9 cellular contexts compared by ENCODE assay signal in genomic region chr1:27522860-27523665, GRCh38. TPM values are rescaled to one million over a fixed set of nuclear protein-coding genes. Genes with fewer than 3 reads are reported as not detected.
A peak's percentile ranks its signal among the peaks of the same experiment; 100 is the strongest.
DNase-seq lines count a peak whose midpoint lies in the region; ATAC-seq and TF ChIP-seq lines count a peak whose summit lies in the region.
"Had no signal": no experiment of that assay in that cellular context is flagged by ENCODE, and none has a peak within 500 bp of the region (broad histone marks: within the 10 kb centered on the region; RNA-seq: fewer than 3 reads in every experiment).

No MANE protein-coding gene starts in this region.

- H3K79me2 ChIP-seq in DND-41 (ENCODE audit: insufficient read depth, low read length) (no peaks in the 10 kb centered on the region), smooth muscle cell (ENCODE audit: low read depth) (no peaks in the 10 kb centered on the region)

- H3K9me3 ChIP-seq in DND-41 (ENCODE audit: insufficient read depth, low read length, severe bottlenecking) (no peaks in the 10 kb centered on the region), smooth muscle cell (replicated peaks; ENCODE audit: low read depth) (no peaks in the 10 kb centered on the region)

- WGBS in smooth muscle cell (ENCODE audit: low lambda C conversion rate) = 28% methylated on average over 14 of the region's 14 CpGs

- H3K4me3 ChIP-seq in DND-41 (ENCODE audit: low read depth in 1 of 2, low read length in 2 of 2) (no peak overlapping the region), smooth muscle cell (no peak overlapping the region)

- no peak for DNase-seq in DND-41
- DNase-seq in NCI-H510A treated with DMSO at 0.1 percent for 48 hours (lab: John Stamatoyannopoulos, UW) = peak; percentile 62
- DNase-seq in activated T-cell treated with anti-CD3 and anti-CD28 coated beads, Interleukin-2, amount 50 U/mL, for 72 hours = peak; percentile 71 to 78
- no peak for DNase-seq in foreskin keratinocyte
- no peak for DNase-seq in smooth muscle cell (lab: John Stamatoyannopoulos, UW; ENCODE audit: unreplicated experiment)
- no peak for DNase-seq in HT-29 (ENCODE audit: low spot score)
- DNase-seq in amniotic stem cell (lab: John Stamatoyannopoulos, UW) = no peak

- peaks cover 26% of the 10 kb centered on the region for H3F3A ChIP-seq in smooth muscle cell (ENCODE audit: low read depth)

- H3K27me3 ChIP-seq in DND-41 (ENCODE audit: insufficient read depth, low read length, poor library complexity) (no peaks in the 10 kb centered on the region), foreskin keratinocyte (no peaks in the 10 kb centered on the region), smooth muscle cell (ENCODE audit: low read depth) (no peaks in the 10 kb centered on the region)

- H3K27me3 Mint-ChIP-seq in activated T-cell treated with anti-CD3 and anti-CD28 coated beads, Interleukin-2, amount 50 U/mL, for 72 hours (ENCODE audit: low read depth) = no peaks in the 10 kb centered on the region

- H3K27ac ChIP-seq in DND-41 (ENCODE audit: low read length) (no peak overlapping the region), foreskin keratinocyte (peak overlapping the region; percentile 35), smooth muscle cell (ENCODE audit: low read depth) (peak overlapping the region; percentile 13)
- H3K27ac ChIP-seq: KMS-11 had no signal

- H3K4me1 Mint-ChIP-seq in activated T-cell treated with anti-CD3 and anti-CD28 coated beads, Interleukin-2, amount 50 U/mL, for 72 hours (ENCODE audit: low read depth) = peaks cover 86% of the 10 kb centered on the region

- H3K9me3 Mint-ChIP-seq in activated T-cell treated with anti-CD3 and anti-CD28 coated beads, Interleukin-2, amount 50 U/mL, for 72 hours = no peaks in the 10 kb centered on the region

- H4K20me1 ChIP-seq in DND-41 (ENCODE audit: insufficient read depth, low read length) (no peaks in the 10 kb centered on the region), smooth muscle cell (ENCODE audit: low read depth) (no peaks in the 10 kb centered on the region)

- TF ChIP-seq CTCF in DND-41 (IDR thresholded peaks at IDR 0.05; ENCODE audit: borderline replicate concordance, extremely low read depth, low read length, poor library complexity, severe bottlenecking) (peak; percentile 35), foreskin keratinocyte (conservative IDR thresholded peaks at IDR 0.05) (peak; percentile 37), smooth muscle cell (IDR thresholded peaks at IDR 0.05; ENCODE audit: borderline replicate concordance, insufficient read depth, poor library complexity, severe bottlenecking) (peak; percentile 19)

- H2AFZ ChIP-seq in DND-41 (ENCODE audit: low read depth, low read length) (no peak overlapping the region), smooth muscle cell (ENCODE audit: low read depth) (no peak overlapping the region)

- peaks cover 0 to 2% of the 10 kb centered on the region in 2 donors for H3K36me3 Mint-ChIP-seq in activated T-cell treated with anti-CD3 and anti-CD28 coated beads, Interleukin-2, amount 50 U/mL, for 72 hours (ENCODE audit: insufficient read depth in 2 of 2)

- H3K4me1 ChIP-seq in DND-41 (ENCODE audit: insufficient read depth, low read length) = peaks cover 16% of the 10 kb centered on the region
- H3K4me1 ChIP-seq in foreskin keratinocyte = peaks cover 37% of the 10 kb centered on the region
- peaks cover 78% of the 10 kb centered on the region for H3K4me1 ChIP-seq in smooth muscle cell (ENCODE audit: low read depth)

- no peak overlapping the region for H3K4me2 ChIP-seq in DND-41 (ENCODE audit: insufficient read depth, low read length)
- peak overlapping the region; percentile 62 for H3K4me2 ChIP-seq in smooth muscle cell
- H3K4me2 ChIP-seq: KMS-11 had no signal

- no peak overlapping the region for H3K9ac ChIP-seq in DND-41 (ENCODE audit: low read depth, low read length)
- H3K9ac ChIP-seq in smooth muscle cell (ENCODE audit: low read depth) = no peak overlapping the region
- H3K9ac ChIP-seq: KMS-11 had no signal

- H3K36me3 ChIP-seq in DND-41 (ENCODE audit: insufficient read depth, low read length) (no peaks in the 10 kb centered on the region), smooth muscle cell (ENCODE audit: low read depth) (no peaks in the 10 kb centered on the region)

- H3K27ac Mint-ChIP-seq in activated T-cell treated with anti-CD3 and anti-CD28 coated beads, Interleukin-2, amount 50 U/mL, for 72 hours = peak overlapping the region; percentile 65

- H3K4me3 Mint-ChIP-seq in activated T-cell treated with anti-CD3 and anti-CD28 coated beads, Interleukin-2, amount 50 U/mL, for 72 hours = peak overlapping the region; percentile 91 to 94

- ATAC-seq in DND-41 (ENCODE audit: insufficient read depth, low read depth) (no peak), foreskin keratinocyte (no peak), GM21447 (IDR thresholded peaks at IDR 0.05; ENCODE audit: unreplicated experiment) (no peak)
- peak; percentile 46 to 49 for ATAC-seq in activated T-cell treated with anti-CD3 and anti-CD28 coated beads, Interleukin-2, amount 50 U/mL, for 72 hours (replicated peaks in 1 of 2)

RNA-seq across cellular contexts. Expression of gene WASF2, which starts 33.1 kb away (rescaled TPM):
- total RNA-seq in activated T-cell treated with anti-CD3 and anti-CD28 coated beads, Interleukin-2, amount 50 U/mL, for 72 hours = 100 to 1,000 TPM; 146 to 197 TPM
- 49.9 and 53.9 TPM in 2 replicates for total RNA-seq in foreskin keratinocyte
- 28.7 and 30.1 TPM in 2 replicates for polyA plus RNA-seq in foreskin keratinocyte
- 26.7 and 34.3 TPM in 2 replicates for total RNA-seq in smooth muscle cell
- polyA plus RNA-seq in smooth muscle cell = 46.1 and 76.2 TPM in 2 replicates
- total RNA-seq in HT-29 (2014; rRNA removed; shearing (Covaris generic)) = 21.5 and 23.9 TPM in 2 replicates

Comparison
In these comparisons a context has a peak if more than half of its experiments do, and no peak if none do; other contexts are left out.
1. ATAC-seq: peak in activated T-cell treated with anti-CD3 and anti-CD28 coated beads, Interleukin-2, amount 50 U/mL, for 72 hours (2 of 2); none in DND-41 (single experiment), foreskin keratinocyte (single experiment) and GM21447 (single experiment).
2. DNase-seq: peak in NCI-H510A treated with DMSO at 0.1 percent for 48 hours (single experiment) and activated T-cell treated with anti-CD3 and anti-CD28 coated beads, Interleukin-2, amount 50 U/mL, for 72 hours (2 of 2); none in DND-41 (single experiment), foreskin keratinocyte (0 of 2), smooth muscle cell (single experiment), HT-29 (single experiment) and amniotic stem cell (single experiment).
3. Peak in every context shown above with its lines, with median percentiles within 50 percentile points of each other: CTCF ChIP-seq.